In the genomic region with DNA sequence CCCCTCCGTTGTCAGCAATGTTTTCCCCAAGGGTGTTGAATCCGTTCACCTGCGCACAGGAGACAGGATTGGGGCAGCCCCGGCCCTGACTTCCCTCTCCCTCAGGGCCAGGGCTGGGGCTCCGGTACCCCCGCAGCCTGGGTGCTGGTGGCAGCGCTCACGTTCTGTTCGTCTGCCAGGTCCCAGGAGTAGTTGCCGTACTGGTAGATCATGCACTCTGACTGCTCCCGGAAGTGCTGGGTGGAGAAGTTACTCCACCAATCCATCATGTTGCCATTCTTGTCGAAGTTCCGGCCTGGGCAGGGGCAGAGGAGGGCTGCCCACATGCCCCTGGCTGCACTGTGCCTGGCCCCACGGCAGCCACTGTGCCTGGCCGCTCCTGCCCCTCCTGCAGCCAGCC, we compare ENCODE assay signal across 13 cellular contexts. TPM values are rescaled to one million over a fixed set of nuclear protein-coding genes. Genes with fewer than 3 reads are reported as not detected.
DNase-seq lines count a peak whose midpoint lies in the region; ATAC-seq and TF ChIP-seq lines count a peak whose summit lies in the region.
"Had no signal": no experiment of that assay in that cellular context is flagged by ENCODE, and none has a peak within 500 bp of the region (broad histone marks: within the 10 kb centered on the region; RNA-seq: fewer than 3 reads in every experiment).

No MANE protein-coding gene starts in this region.

- H3K4me3 Mint-ChIP-seq in immature natural killer cell = peak overlapping the region in 1 of 5 donors; percentile 33
- H3K4me3 Mint-ChIP-seq: neural crest cell had no signal

- no peak for TF ChIP-seq EP300 in upper lobe of left lung (IDR thresholded peaks at IDR 0.05)

- no peaks in the 10 kb centered on the region for H3K9me3 Mint-ChIP-seq in immature natural killer cell
- H3K9me3 Mint-ChIP-seq: activated T-cell treated with anti-CD3 and anti-CD28 coated beads, Interleukin-2, amount 50 U/mL, for 72 hours; neural crest cell had no signal

- H3K4me1 Mint-ChIP-seq in immature natural killer cell = no peaks in the 10 kb centered on the region
- H3K4me1 Mint-ChIP-seq: neural crest cell had no signal

- peak; percentile 40 for DNase-seq in Right ventricle myocardium superior
- no peak for DNase-seq in left ventricle myocardium inferior
- peak; percentile 64 for DNase-seq in UCSD-AML1 (lab: John Stamatoyannopoulos, UW; ENCODE audit: unreplicated experiment)
- DNase-seq in left colon = peak; percentile 66 to 70
- DNase-seq in upper lobe of left lung = peak in 1 of 2 donors; percentile 61
- no peak for DNase-seq in immature natural killer cell
- DNase-seq in substantia nigra (lab: John Stamatoyannopoulos, UW) = no peak
- DNase-seq in ureter (ENCODE audit: low spot score) = no peak
- DNase-seq: activated T-cell treated with anti-CD3 and anti-CD28 coated beads, Interleukin-2, amount 50 U/mL, for 72 hours; IMR-90; NCI-H187 treated with DMSO at 0.1 percent for 48 hours; T1000 had no signal

- no peak for TF ChIP-seq POLR2A in upper lobe of left lung (IDR thresholded peaks at IDR 0.05)

- H3K27me3 Mint-ChIP-seq in immature natural killer cell (ENCODE audit: low read depth in 3 of 3) = peaks cover 0 to 4% (median 0%) of the 10 kb centered on the region in 3 donors

- H3K4me1 ChIP-seq in left ventricle myocardium inferior (peaks cover 20% of the 10 kb centered on the region), upper lobe of left lung (peaks cover 17 to 36% (median 25%) of the 10 kb centered on the region in 4 donors)

- no peak for ATAC-seq in Right ventricle myocardium superior (ENCODE audit: poor library complexity)
- peak; percentile 82 for ATAC-seq in left colon
- no peak for ATAC-seq in upper lobe of left lung (ENCODE audit: low FRiP score in 2 of 2)
- ATAC-seq: activated T-cell treated with anti-CD3 and anti-CD28 coated beads, Interleukin-2, amount 50 U/mL, for 72 hours had no signal

- intact Hi-C loops in Right ventricle myocardium superior (cut with DNase I) (no loop called here), left ventricle myocardium inferior (cut with micrococcal nuclease) (no loop called here), left colon (cut with DNase I, micrococcal nuclease) (no loop called here)

- no peak overlapping the region for H3K4me3 ChIP-seq in left ventricle myocardium inferior
- peak overlapping the region in 3 of 4 donors; percentile 25 to 45 (median 44) for H3K4me3 ChIP-seq in upper lobe of left lung

- peaks cover under 1% of the 10 kb centered on the region for H3K9me3 ChIP-seq in left ventricle myocardium inferior (replicated peaks)
- no peaks in the 10 kb centered on the region for H3K9me3 ChIP-seq in upper lobe of left lung

- H3K27me3 ChIP-seq in left ventricle myocardium inferior (ENCODE audit: low read depth) = peaks cover 37% of the 10 kb centered on the region
- no peaks in the 10 kb centered on the region for H3K27me3 ChIP-seq in upper lobe of left lung

- no peak overlapping the region for H3K27ac Mint-ChIP-seq in immature natural killer cell
- H3K27ac Mint-ChIP-seq: activated T-cell treated with anti-CD3 and anti-CD28 coated beads, Interleukin-2, amount 50 U/mL, for 72 hours had no signal

- H3K36me3 ChIP-seq in left ventricle myocardium inferior (peaks cover 10% of the 10 kb centered on the region), upper lobe of left lung (peaks cover 0 to 18% (median 11%) of the 10 kb centered on the region in 4 donors)

- H3K36me3 Mint-ChIP-seq in immature natural killer cell = no peaks in the 10 kb centered on the region

- H3K27ac ChIP-seq in left ventricle myocardium inferior (replicated peaks) (no peak overlapping the region), upper lobe of left lung (peak overlapping the region; percentile 4 to 74 (median 53)), substantia nigra (ENCODE audit: low read depth, low read length, poor library complexity, severe bottlenecking) (no peak overlapping the region)

- TF ChIP-seq CTCF in left ventricle myocardium inferior (IDR thresholded peaks at IDR 0.05; ENCODE audit: borderline replicate concordance) = no peak
- TF ChIP-seq CTCF in upper lobe of left lung (IDR thresholded peaks at IDR 0.05) = no peak

- WGBS in upper lobe of left lung, 2 donors = 20 to 74% methylated on average over 1 to 8 of the region's 15 CpGs

RNA-seq across cellular contexts. Expression of gene PRXL2B, which starts 6.1 kb away (rescaled TPM):
- 9.8 TPM for total RNA-seq in Right ventricle myocardium superior
- total RNA-seq in left ventricle myocardium inferior = 8.2 TPM
- 10 to 100 TPM; 73.9 to 86.3 TPM for total RNA-seq in left colon
- 10 to 100 TPM; 10.5 to 34.2 (median 22.0) TPM for total RNA-seq in upper lobe of left lung
- polyA plus RNA-seq in immature natural killer cell = 10 to 100 TPM; 10.0 to 17.1 (median 13.6) TPM
- 37.1 TPM for total RNA-seq in ureter

RNA-seq across cellular contexts. Expression of gene TNFRSF14, which starts 36.5 kb away (rescaled TPM):
- 16.0 TPM for total RNA-seq in Right ventricle myocardium superior
- 13.7 TPM for total RNA-seq in left ventricle myocardium inferior
- 100 to 1,000 TPM; 142 to 178 TPM for total RNA-seq in left colon
- 100 to 1,000 TPM in 4 of 6 donors, 10 to 100 TPM in 2; 61.1 to 641 (median 147) TPM for total RNA-seq in upper lobe of left lung
- polyA plus RNA-seq in immature natural killer cell = 10 to 100 TPM; 62.5 to 75.1 (median 63.8) TPM
- 160 TPM for total RNA-seq in ureter

RNA-seq across cellular contexts. Expression of gene MMEL1, which starts 40.1 kb away (rescaled TPM):
- total RNA-seq in Right ventricle myocardium superior (0.48 TPM), left ventricle myocardium inferior (0.82 TPM), left colon (10 to 100 TPM in 1 of 2 donors, 1 to 10 TPM in 1; 7.8 to 11.5 TPM), upper lobe of left lung (1 to 10 TPM in 4 of 6 donors, not detected in 2; 2.9 to 5.5 (median 5.1) TPM), ureter (18.1 TPM)
- 1 to 10 TPM in 2 of 3 donors, under 1 TPM in 1; 0.93 to 5.1 (median 2.3) TPM for polyA plus RNA-seq in immature natural killer cell

Comparison
In these comparisons a context has a peak if more than half of its experiments do, and no peak if none do; other contexts are left out.
1. DNase-seq: peak in Right ventricle myocardium superior (single experiment), UCSD-AML1 (single experiment) and left colon (2 of 2); none in left ventricle myocardium inferior (single experiment), immature natural killer cell (0 of 3), substantia nigra (0 of 49) and ureter (single experiment).
2. H3K27ac ChIP-seq: peak in upper lobe of left lung (4 of 4); none in left ventricle myocardium inferior (single experiment) and substantia nigra (single experiment).